In the genomic region with DNA sequence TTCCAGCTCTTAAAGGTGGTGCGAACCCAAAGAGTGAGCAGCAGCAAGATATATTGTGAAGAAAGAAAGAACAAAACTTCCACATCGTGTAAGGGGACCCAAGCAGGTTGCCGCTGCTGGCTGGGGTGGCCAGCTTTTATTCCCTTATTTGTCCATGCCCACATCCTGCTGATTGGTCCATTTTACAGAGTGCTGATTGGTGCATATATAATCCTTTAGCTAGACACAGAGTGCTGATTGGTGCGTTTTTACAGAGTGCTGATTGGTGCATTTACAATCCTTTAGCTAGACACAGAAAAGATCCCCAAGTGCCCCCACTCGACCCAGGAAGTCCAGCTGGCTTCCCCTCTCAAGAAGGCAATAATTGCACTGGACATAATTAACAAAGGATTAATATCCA, we compare ENCODE assay signal across 5 cellular contexts. TPM values are rescaled to one million over a fixed set of nuclear protein-coding genes. Genes with fewer than 3 reads are reported as not detected.
DNase-seq lines count a peak whose midpoint lies in the region; ATAC-seq, FAIRE-seq and TF ChIP-seq lines count a peak whose summit lies in the region.
"Not testable (repeated sequence)": the region's sequence is repeated elsewhere in the genome, so short reads cannot be mapped to it uniquely, and the experiment has no call there.

No MANE protein-coding gene starts in this region.

- not testable (repeated sequence) for H2AK5ac ChIP-seq in trophoblast cell (ENCODE audit: low read length)

- TF ChIP-seq CTCF in Caco-2 (IDR thresholded peaks at IDR 0.05; ENCODE audit: insufficient read depth in 1 of 2, low read depth in 1 of 2, low read length in 1 of 2, severe bottlenecking in 1 of 2, unreplicated experiment in 1 of 2); WTC11 (IDR thresholded peaks at IDR 0.05); K562 (IDR thresholded peaks at IDR 0.05 in 2 of 3, conservative IDR thresholded peaks at IDR 0.05 in 1 of 3; ENCODE audit: insufficient read depth in 2 of 3, low read depth in 1 of 3, low read length in 3 of 3); cardiac muscle cell (IDR thresholded peaks at IDR 0.05; ENCODE audit: low read depth, low read length): not testable (repeated sequence)

- POLR2A ChIA-PET in Caco-2 (lab: Charles Lee); WTC11 (lab: Charles Lee): not testable (repeated sequence)
- POLR2A ChIA-PET in K562 (lab: Yijun Ruan, JAX) = interaction anchor here (0.9 kb wide), 1 partner anchor 21 kb away, joined by 3 read pairs; no protein-coding TSS in a partner anchor

- not testable (repeated sequence) for DNase-seq in Caco-2; WTC11 (ENCODE audit: low spot score); K562 (ENCODE audit: extremely low read depth in 1 of 4, low spot score in 3 of 4); cardiac muscle cell (ENCODE audit: low read depth in 1 of 2, low spot score in 1 of 2); trophoblast cell

- peaks cover 97% of the 10 kb centered on the region for H3K79me2 ChIP-seq in K562 (ENCODE audit: control insufficient read depth, insufficient read depth, low read length)
- H3K79me2 ChIP-seq in trophoblast cell (ENCODE audit: control insufficient read depth, insufficient read depth, low read length, poor library complexity) = not testable (repeated sequence)

- not testable (repeated sequence) for H2BK5ac ChIP-seq in trophoblast cell (ENCODE audit: low read depth, low read length, poor library complexity)

- H3K9me3 Mint-ChIP-seq in Caco-2 (ENCODE audit: unreplicated experiment) = not testable (repeated sequence)
- H3K9me3 Mint-ChIP-seq in WTC11 = peaks cover 12% of the 10 kb centered on the region

- not testable (repeated sequence) for H3K27me3 ChIP-seq in Caco-2 (replicated peaks; ENCODE audit: control insufficient read depth, insufficient read depth, low read length); K562 (ENCODE audit: control insufficient read depth in 2 of 2, insufficient read depth in 2 of 2, low read length in 2 of 2); cardiac muscle cell; trophoblast cell (ENCODE audit: insufficient read depth, low read length)

- not testable (repeated sequence) for H2AFZ ChIP-seq in K562 (ENCODE audit: low read depth, low read length); trophoblast cell (ENCODE audit: insufficient read depth, low read length, poor library complexity)

- H4K20me1 ChIP-seq in K562 (replicated peaks; ENCODE audit: control insufficient read depth, insufficient read depth, low read length) = not testable (repeated sequence)

- not testable (repeated sequence) for H3K18ac ChIP-seq in trophoblast cell (ENCODE audit: low read length)

- not testable (repeated sequence) for TF ChIP-seq EP300 in K562 (IDR thresholded peaks at IDR 0.05; ENCODE audit: low read length)

- H3K4me1 ChIP-seq in Caco-2; K562 (replicated peaks in 1 of 2; ENCODE audit: control insufficient read depth in 2 of 2, insufficient read depth in 2 of 2, low read length in 2 of 2); trophoblast cell (ENCODE audit: control insufficient read depth in 1 of 2, insufficient read depth in 2 of 2, low read length in 2 of 2): not testable (repeated sequence)
- H3K4me1 ChIP-seq in cardiac muscle cell (ENCODE audit: low read depth) = peaks cover 19% of the 10 kb centered on the region

- not testable (repeated sequence) for TF ChIP-seq RAD21 in K562 (CRISPR knock-in tag; conservative IDR thresholded peaks at IDR 0.05 in 1 of 2, IDR thresholded peaks at IDR 0.05 in 1 of 2)

- 95% methylated on average over 5 of the region's 5 CpGs for WGBS in K562 (ENCODE audit: insufficient coverage, low coverage, missing lambda C conversion rate)
- WGBS in trophoblast cell (ENCODE audit: extremely low coverage, insufficient coverage, insufficient read length) = no CpG with 5 or more reads among the region's 5 CpGs

- not testable (repeated sequence) for H3K4me2 ChIP-seq in K562 (ENCODE audit: insufficient read depth, low read length); trophoblast cell (ENCODE audit: low read length)

- H3K9me1 ChIP-seq in K562 (ENCODE audit: control insufficient read depth, insufficient read depth, low read length) = not testable (repeated sequence)

- intact Hi-C loops in Caco-2 (cut with micrococcal nuclease; ENCODE audit: unreplicated experiment); K562 (cut with micrococcal nuclease): not testable (repeated sequence)

- H4K12ac ChIP-seq in trophoblast cell (ENCODE audit: low read depth, low read length) = not testable (repeated sequence)

- not testable (repeated sequence) for H2BK12ac ChIP-seq in trophoblast cell (ENCODE audit: low read length)

- not testable (repeated sequence) for H3K9me3 ChIP-seq in Caco-2; K562 (replicated peaks; ENCODE audit: control insufficient read depth, insufficient read depth, low read depth, low read length); cardiac muscle cell (ENCODE audit: low read depth); trophoblast cell (ENCODE audit: insufficient read depth, low read depth, low read length)

- H3K4me1 Mint-ChIP-seq in Caco-2 (ENCODE audit: low read depth, unreplicated experiment) (peaks cover 20% of the 10 kb centered on the region), WTC11 (peaks cover 50% of the 10 kb centered on the region)

- H3K36me3 ChIP-seq in Caco-2 (ENCODE audit: control insufficient read depth, insufficient read depth, low read length); K562 (ENCODE audit: control insufficient read depth, insufficient read depth, low read length); cardiac muscle cell; trophoblast cell (ENCODE audit: control insufficient read depth in 1 of 2, insufficient read depth in 2 of 2, low read length in 2 of 2): not testable (repeated sequence)

- H3K4me3 ChIP-seq in Caco-2 (ENCODE audit: low read depth, low read length); K562; cardiac muscle cell; trophoblast cell (ENCODE audit: low read depth, low read length): not testable (repeated sequence)

- H3K79me1 ChIP-seq in trophoblast cell (ENCODE audit: low read length) = not testable (repeated sequence)

- H3K14ac ChIP-seq in trophoblast cell (ENCODE audit: low read length) = not testable (repeated sequence)

- not testable (repeated sequence) for H3K4me3 Mint-ChIP-seq in Caco-2 (ENCODE audit: unreplicated experiment); WTC11

- peak overlapping the region; percentile 69 for H3K4ac ChIP-seq in trophoblast cell (ENCODE audit: low read depth, low read length)

- not testable (repeated sequence) for H3K27ac ChIP-seq in K562 (ENCODE audit: extremely low read depth, low read depth, low read length); trophoblast cell (ENCODE audit: low read depth, low read length)
- H3K27ac ChIP-seq in cardiac muscle cell = peak overlapping the region; percentile 23

- H3K27ac Mint-ChIP-seq in Caco-2 (ENCODE audit: unreplicated experiment) = peak overlapping the region; percentile 10
- not testable (repeated sequence) for H3K27ac Mint-ChIP-seq in WTC11

- not testable (repeated sequence) for H4K91ac ChIP-seq in trophoblast cell (ENCODE audit: low read depth, low read length)

- H3K23ac ChIP-seq in trophoblast cell (ENCODE audit: low read length) = not testable (repeated sequence)

- H4K8ac ChIP-seq in trophoblast cell (ENCODE audit: low read depth, low read length) = not testable (repeated sequence)

- not testable (repeated sequence) for H2BK120ac ChIP-seq in trophoblast cell (ENCODE audit: insufficient read depth, low read length, poor library complexity)

- in situ Hi-C loops in K562 (cut with MboI) = not testable (repeated sequence)

- BruUV-seq in Caco-2 (replicated peaks; lab: Mats Ljungman, UMichigan); K562 (replicated peaks; lab: Mats Ljungman, UMichigan): not testable (repeated sequence)

- CTCF ChIA-PET in Caco-2 (lab: Charles Lee); WTC11 (lab: Charles Lee); K562 (lab: Yijun Ruan, JAX; ENCODE audit: low intra/inter-chr PET ratio): not testable (repeated sequence)

- not testable (repeated sequence) for H3K9ac ChIP-seq in K562 (ENCODE audit: insufficient read depth in 1 of 2, low read depth in 2 of 2, low read length in 2 of 2); trophoblast cell (ENCODE audit: low read length)

- FAIRE-seq in K562 (lab: Jason Lieb, UNC) = not testable (repeated sequence)

- not testable (repeated sequence) for TF ChIP-seq POLR2A in K562 (conservative IDR thresholded peaks at IDR 0.05)

- not testable (repeated sequence) for ATAC-seq in WTC11, K562

- not testable (repeated sequence) for H3K27me3 Mint-ChIP-seq in Caco-2 (ENCODE audit: insufficient read depth, unreplicated experiment); WTC11 (ENCODE audit: low read depth)

- H3K36me3 Mint-ChIP-seq in Caco-2 (ENCODE audit: insufficient read depth, unreplicated experiment) = not testable (repeated sequence)
- H3K36me3 Mint-ChIP-seq in WTC11 = peaks cover 16% of the 10 kb centered on the region

RNA-seq across cellular contexts. Expression of a gene that starts 25.8 kb away (rescaled TPM):
- total RNA-seq in Caco-2 (2022) (31.3 and 33.3 TPM in 2 replicates), WTC11 (2021) (32.2 to 34.9 TPM (median 33.8 TPM) in 3 replicates), K562 (2014; rRNA removed) (16.5 and 17.1 TPM in 2 replicates), K562 (2014; rRNA removed; fragmentation: Illumina TruSeq; extraction: Trizol) (25.1 and 26.0 TPM in 2 replicates), K562 (2015; rRNA removed; fragmentation: Illumina TruSeq; extraction: Trizol) (19.3 and 21.4 TPM in 2 replicates), K562 (2021) (19.7 and 20.5 TPM in 2 replicates), cardiac muscle cell (133 and 177 TPM in 2 replicates)
- total RNA-seq in K562 (2011; cell fraction: chromatin; rRNA removed; ENCODE audit: low replicate concordance) = 14.1 and 43.5 TPM in 2 replicates
- total RNA-seq in K562 (2011; cell fraction: nucleolus; rRNA removed) = 8.3 and 12.1 TPM in 2 replicates
- 22.2 and 27.9 TPM in 2 replicates for total RNA-seq in K562 (2011; cell fraction: nucleoplasm; rRNA removed)
- polyA plus RNA-seq in K562 (2011; rRNA removed) (12.9 and 19.1 TPM in 2 replicates), K562 (2014; fragmentation: Illumina TruSeq; extraction: Trizol) (14.2 and 17.5 TPM in 2 replicates), K562 (2014; fragmentation: Nextera tagmentation; extraction: Ambion mirVana) (1 to 10 TPM; 5.5 to 6.3 TPM), K562 (2014; rRNA removed) (11.3 and 11.8 TPM in 2 replicates), cardiac muscle cell (51.8 and 74.0 TPM in 2 replicates)
- polyA plus RNA-seq in K562 (2011; cell fraction: cytosol; rRNA removed) = 4.1 and 7.7 TPM in 2 replicates
- polyA plus RNA-seq in K562 (2011; cell fraction: nucleus; rRNA removed) = 14.4 and 18.7 TPM in 2 replicates
- polyA plus RNA-seq in K562 (2012) = 6.3 and 7.6 TPM in 2 replicates
- polyA minus RNA-seq in K562 (2011; rRNA and poly(A)+ RNA removed) = 42.9 and 45.2 TPM in 2 replicates
- 13.0 and 21.7 TPM in 2 replicates for polyA minus RNA-seq in K562 (2011; cell fraction: cytosol; rRNA and poly(A)+ RNA removed)
- polyA minus RNA-seq in K562 (2011; cell fraction: nucleus; rRNA and poly(A)+ RNA removed) = 14.9 and 24.8 TPM in 2 replicates
- 10.7 TPM in 2 replicates for polyA plus RNA-seq in trophoblast cell (2013)
